8 cellular contexts compared by ENCODE assay signal in genomic region chr15:50765202-50765967, GRCh38. TPM values are rescaled to one million over a fixed set of nuclear protein-coding genes. Genes with fewer than 3 reads are reported as not detected.
A peak's percentile ranks its signal among the peaks of the same experiment; 100 is the strongest.
DNase-seq lines count a peak whose midpoint lies in the region; ATAC-seq and TF ChIP-seq lines count a peak whose summit lies in the region.

Gene SPPL2A, minus strand, starts transcription at chr15:50765706. Its CDS starts 173 bp downstream, at chr15:50765533.

- no peaks in the 10 kb centered on the region; the same call in 1 of the 2 replicates for H3K36me3 ChIP-seq in DOHH2 (ENCODE audit: control insufficient read depth, low read length)
- H3K36me3 ChIP-seq in Karpas-422 (ENCODE audit: insufficient read depth, low read length), result no peaks in the 10 kb centered on the region

- H3K9ac ChIP-seq in Karpas-422 (ENCODE audit: low read length), result peak within 1 kb of the TSS; percentile 85

- H3K27me3 ChIP-seq in DOHH2 (ENCODE audit: control insufficient read depth, low read length) (no peaks in the 10 kb centered on the region), Karpas-422 (ENCODE audit: low read length) (no peaks in the 10 kb centered on the region)

- no peaks in the 10 kb centered on the region for H3K9me2 ChIP-seq in DOHH2 (replicated peaks; ENCODE audit: control insufficient read depth, low read length)
- H3K9me2 ChIP-seq in Karpas-422 (replicated peaks; ENCODE audit: insufficient read depth, low read length), result no peaks in the 10 kb centered on the region

- ATAC-seq in GM21825 (IDR thresholded peaks at IDR 0.05; ENCODE audit: unreplicated experiment) (peak; percentile 85), natural killer cell (peak; percentile 81 to 92 (median 85))

- H3K27me3 Mint-ChIP-seq in natural killer cell (ENCODE audit: low read depth in 2 of 2), result no peaks in the 10 kb centered on the region

- H3K36me3 Mint-ChIP-seq in natural killer cell, result no peaks in the 10 kb centered on the region

- 0 out of 2 replicates have a peak, but pooled peaks cover 2% of the 10 kb centered on the region for H3F3A ChIP-seq in DOHH2 (ENCODE audit: control insufficient read depth, insufficient read depth)

- peaks cover 43% of the 10 kb centered on the region for H3K79me2 ChIP-seq in DOHH2 (ENCODE audit: control insufficient read depth, low read length)
- peaks cover 40% of the 10 kb centered on the region for H3K79me2 ChIP-seq in Karpas-422 (ENCODE audit: low read length)

- H3K4me2 ChIP-seq in DOHH2 (ENCODE audit: low read length) (peak within 1 kb of the TSS; percentile 80), Karpas-422 (ENCODE audit: low read depth, low read length, poor library complexity, severe bottlenecking) (peak within 1 kb of the TSS; percentile 80)

- H4K20me1 ChIP-seq in DOHH2 (ENCODE audit: control insufficient read depth, insufficient read depth, low read depth, low read length), result no peaks in the 10 kb centered on the region
- H4K20me1 ChIP-seq in Karpas-422 (ENCODE audit: insufficient read depth, low read depth, low read length), result no peaks in the 10 kb centered on the region

- H3K4me3 ChIP-seq in DOHH2 (ENCODE audit: low read length) (peak within 1 kb of the TSS; percentile 92), Karpas-422 (ENCODE audit: low read length) (peak within 1 kb of the TSS; percentile 88), fibroblast of mammary gland (ENCODE audit: control insufficient read depth, low read depth, low read length) (peak within 1 kb of the TSS; percentile 89)

- intact Hi-C loops in natural killer cell (cut with micrococcal nuclease), result loop anchor here (1.0 kb wide), 2 partner anchors 9 to 79 kb away; partner anchors contain the start of gene TRPM7

- no peaks in the 10 kb centered on the region for H3K9me3 Mint-ChIP-seq in natural killer cell

- H3K9me3 ChIP-seq in DOHH2 (ENCODE audit: control insufficient read depth, insufficient read depth, low read length) (no peaks in the 10 kb centered on the region), Karpas-422 (ENCODE audit: low read length) (no peaks in the 10 kb centered on the region)

- H3K27ac ChIP-seq in DOHH2 (ENCODE audit: low read depth, low read length) (peak within 1 kb of the TSS; percentile 65), Karpas-422 (ENCODE audit: low read length) (peak within 1 kb of the TSS; percentile 62)

- peak; percentile 91 for DNase-seq in Karpas-422
- DNase-seq in RPMI8226, result peak; percentile 88
- peak; percentile 55 to 76 for DNase-seq in activated T-helper 1 cell treated with anti-CD3 and anti-CD28 coated beads, Interleukin-2, amount 50 U/mL, for 16 hours (ENCODE audit: low read depth in 1 of 2, low spot score in 1 of 2)
- DNase-seq in fibroblast of mammary gland (ENCODE audit: low read depth), result peak; percentile 89
- peak; percentile 83 for DNase-seq in natural killer cell
- DNase-seq in stimulated activated naive CD4-positive, alpha-beta T cell (lab: John Stamatoyannopoulos, UW), result peak; percentile 49 to 72 (median 62)

- H2AFZ ChIP-seq in Karpas-422 (ENCODE audit: low read length), result peak within 1 kb of the TSS; percentile 93

- peak within 1 kb of the TSS; percentile 95 for H3K4me3 Mint-ChIP-seq in natural killer cell

- H3K27ac Mint-ChIP-seq in natural killer cell, result peak within 1 kb of the TSS; percentile 93 to 97

- H3K4me1 ChIP-seq in DOHH2 (ENCODE audit: control insufficient read depth, low read length) (peaks cover 15% of the 10 kb centered on the region), Karpas-422 (ENCODE audit: low read length) (peaks cover 16% of the 10 kb centered on the region)

- TF ChIP-seq CTCF in DOHH2 (IDR thresholded peaks at IDR 0.05; ENCODE audit: low read depth, low read length, poor library complexity, severe bottlenecking), result no peak
- TF ChIP-seq CTCF in fibroblast of mammary gland (conservative IDR thresholded peaks at IDR 0.05; ENCODE audit: control insufficient read depth, insufficient read depth, low read depth, low read length), result no peak
- TF ChIP-seq CTCF in natural killer cell (IDR thresholded peaks at IDR 0.05), result no peak

- peaks cover 48 to 55% of the 10 kb centered on the region in 2 donors for H3K4me1 Mint-ChIP-seq in natural killer cell

RNA-seq across cellular contexts. Expression of gene SPPL2A, which starts in this region (rescaled TPM):
- total RNA-seq in Karpas-422 (2014; rRNA removed; shearing (Covaris generic); ENCODE audit: low replicate concordance), result 34.8 and 84.8 TPM in 2 replicates
- 100 to 1,000 TPM; 104 to 122 (median 120) TPM for total RNA-seq in natural killer cell

Comparison
In these comparisons a context has a peak if more than half of its experiments do, and no peak if none do; other contexts are left out.
1. Peak in every context shown above with its lines: DNase-seq, ATAC-seq, H3K4me3 ChIP-seq and H3K27ac ChIP-seq.